Comparison of ENCODE assay signal across 18 cellular contexts in genomic region chr19:33719366-33720154, GRCh38.
"Had no signal": no experiment of that assay in that cellular context is flagged by ENCODE, and none has a peak within 500 bp of the region (broad histone marks: within the 10 kb centered on the region; RNA-seq: fewer than 3 reads in every experiment).

No MANE protein-coding gene starts in this region.

- ATAC-seq: activated CD8-positive, alpha-beta T cell treated with anti-CD3 and anti-CD28 coated beads, Interleukin-2, amount 10 ng/mL, durations not matched to agents 7 days and 5 days; activated naive CD8-positive, alpha-beta T cell treated with anti-CD3 and anti-CD28 coated beads, Interleukin-2, amount 50 U/mL, for 24 hours; foreskin keratinocyte; mucosa of descending colon; pancreas; stimulated activated naive CD8-positive, alpha-beta T cell treated with anti-CD3 and anti-CD28 coated beads, Interleukin-15, Interleukin-2, amounts not matched to agents 100 U/mL and 50 U/mL, for 24 hours had no signal

- DNase-seq: activated CD4-positive, alpha-beta T cell treated with anti-CD3 and anti-CD28 coated beads, Interleukin-2, amount 10 ng/mL, durations not matched to agents 24 days and 14 days; activated CD8-positive, alpha-beta T cell treated with anti-CD3 and anti-CD28 coated beads, Interleukin-2, amount 10 ng/mL, durations not matched to agents 7 days and 5 days; activated naive CD4-positive, alpha-beta T cell treated with anti-CD3 and anti-CD28 coated beads, Interleukin-2, amount 10 ng/mL, durations not matched to agents 7 days and 5 days; activated naive CD8-positive, alpha-beta T cell treated with anti-CD3 and anti-CD28 coated beads, Interleukin-2, amount 50 U/mL, for 24 hours; activated T-cell treated with anti-CD3 and anti-CD28 coated beads, Interleukin-2, amount 50 U/mL, for 24 hours; anterior cingulate cortex; central memory CD4-positive, alpha-beta T cell; foreskin keratinocyte; mesenchymal stem cell; mucosa of descending colon; naive B cell; stimulated activated CD4-positive, alpha-beta T cell treated with anti-CD3 and anti-CD28 coated beads, Interleukin-1b, Interleukin-23, amount 100 ng/mL, for 48 hours; stimulated activated naive CD8-positive, alpha-beta T cell treated with anti-CD3 and anti-CD28 coated beads, Interleukin-15, Interleukin-2, amounts not matched to agents 100 U/mL and 50 U/mL, for 24 hours; substantia nigra; transverse colon had no signal

- H3K9me3 Mint-ChIP-seq: activated naive CD4-positive, alpha-beta T cell treated with anti-CD3 and anti-CD28 coated beads, Interleukin-2, amount 10 ng/mL, durations not matched to agents 7 days and 5 days; activated T-helper 2 cell treated with anti-CD3 and anti-CD28 coated beads, Interferon-gamma antibody, Interleukin-2, Interleukin-4, amounts not matched to agents 10 μg/mL and 5 μg/mL and 100 μg/mL, durations not matched to agents 14 hours and 24 hours and 36 hours had no signal

- H3K27me3 Mint-ChIP-seq: activated CD4-positive, alpha-beta T cell treated with anti-CD3 and anti-CD28 coated beads, Interleukin-2, amount 10 ng/mL, durations not matched to agents 24 days and 14 days had no signal

- H3K4me1 Mint-ChIP-seq: activated CD4-positive, alpha-beta T cell treated with anti-CD3 and anti-CD28 coated beads, Interleukin-2, amount 10 ng/mL, durations not matched to agents 24 days and 14 days; activated naive CD4-positive, alpha-beta T cell treated with anti-CD3 and anti-CD28 coated beads, Interleukin-2, amount 10 ng/mL, durations not matched to agents 7 days and 5 days; activated naive CD8-positive, alpha-beta T cell treated with anti-CD3 and anti-CD28 coated beads, Interleukin-2, amount 50 U/mL, for 24 hours; naive B cell had no signal

- H3K36me3 Mint-ChIP-seq: activated naive CD4-positive, alpha-beta T cell treated with anti-CD3 and anti-CD28 coated beads, Interleukin-2, amount 10 ng/mL, durations not matched to agents 7 days and 5 days had no signal

- H3K27ac Mint-ChIP-seq: activated CD4-positive, alpha-beta T cell treated with anti-CD3 and anti-CD28 coated beads, Interleukin-2, amount 10 ng/mL, durations not matched to agents 24 days and 14 days; activated CD8-positive, alpha-beta T cell treated with anti-CD3 and anti-CD28 coated beads, Interleukin-2, amount 10 ng/mL, durations not matched to agents 7 days and 5 days; activated naive CD4-positive, alpha-beta T cell treated with anti-CD3 and anti-CD28 coated beads, Interleukin-2, amount 10 ng/mL, durations not matched to agents 7 days and 5 days; activated naive CD8-positive, alpha-beta T cell treated with anti-CD3 and anti-CD28 coated beads, Interleukin-2, amount 50 U/mL, for 24 hours; activated T-cell treated with anti-CD3 and anti-CD28 coated beads, Interleukin-2, amount 50 U/mL, for 24 hours; activated T-helper 2 cell treated with anti-CD3 and anti-CD28 coated beads, Interferon-gamma antibody, Interleukin-2, Interleukin-4, amounts not matched to agents 10 μg/mL and 5 μg/mL and 100 μg/mL, durations not matched to agents 14 hours and 24 hours and 36 hours had no signal

- H3K4me3 Mint-ChIP-seq: activated CD4-positive, alpha-beta T cell treated with anti-CD3 and anti-CD28 coated beads, Interleukin-2, amount 10 ng/mL, durations not matched to agents 24 days and 14 days; activated CD8-positive, alpha-beta T cell treated with anti-CD3 and anti-CD28 coated beads, Interleukin-2, amount 10 ng/mL, durations not matched to agents 7 days and 5 days; activated naive CD4-positive, alpha-beta T cell treated with anti-CD3 and anti-CD28 coated beads, Interleukin-2, amount 10 ng/mL, durations not matched to agents 7 days and 5 days; activated naive CD8-positive, alpha-beta T cell treated with anti-CD3 and anti-CD28 coated beads, Interleukin-2, amount 50 U/mL, for 24 hours; activated T-cell treated with anti-CD3 and anti-CD28 coated beads, Interleukin-2, amount 50 U/mL, for 24 hours; brain had no signal
